Comparison of ENCODE assay signal across 8 cellular contexts in the genomic region with DNA sequence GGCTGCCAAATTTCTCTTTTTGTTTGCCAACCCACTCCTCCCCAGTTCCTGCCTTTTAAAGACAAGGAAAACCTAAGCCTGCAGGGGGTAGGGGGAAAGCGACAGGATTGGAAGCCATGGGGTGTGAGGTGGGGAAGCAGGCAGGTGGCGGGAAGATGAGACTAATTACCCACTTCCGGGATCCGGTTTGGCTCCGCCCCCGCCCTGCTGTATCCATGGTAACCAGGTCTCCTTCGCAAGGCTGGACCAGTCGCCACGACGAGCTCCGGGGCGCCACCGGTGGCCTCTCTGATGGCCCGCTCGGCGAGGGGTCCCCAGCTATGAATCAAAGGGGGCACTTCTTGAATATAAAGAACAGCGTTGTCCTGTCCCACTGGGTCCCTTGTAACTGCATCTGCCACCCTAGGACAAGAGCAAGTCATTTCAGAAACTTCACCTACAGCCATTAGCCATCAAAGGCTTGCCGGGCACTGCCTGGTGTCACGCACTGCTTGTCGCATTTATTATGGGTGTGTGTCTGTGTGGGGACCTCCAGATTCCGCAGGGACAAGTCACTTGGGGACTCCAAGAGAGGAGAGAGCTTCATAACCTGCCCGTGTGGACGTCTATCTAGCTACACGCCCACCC. TPM values are rescaled to one million over a fixed set of nuclear protein-coding genes. Genes with fewer than 3 reads are reported as not detected.
DNase-seq lines count a peak whose midpoint lies in the region; ATAC-seq lines count a peak whose summit lies in the region.

No MANE protein-coding gene starts in this region.

- H3K23ac ChIP-seq in neuronal stem cell (ENCODE audit: low read depth, low read length, poor library complexity) (peak overlapping the region; percentile 18), mesenchymal stem cell (ENCODE audit: low read length in 2 of 2) (no peak overlapping the region)

- H2BK5ac ChIP-seq in neuronal stem cell (ENCODE audit: low read length) (no peak overlapping the region), mesenchymal stem cell (ENCODE audit: low read depth, low read length, poor library complexity, severe bottlenecking) (no peak overlapping the region)

- no CpG with 5 or more reads among the region's 24 CpGs for WGBS in neuronal stem cell (ENCODE audit: extremely low coverage in 2 of 2, insufficient read length in 2 of 2, insufficient replicate concordance in 1 of 2), 2 donors
- WGBS in mesenchymal stem cell = 5% methylated on average over 17 of the region's 24 CpGs

- no peak overlapping the region for H3K4me3 ChIP-seq in neuronal stem cell (ENCODE audit: low read length in 2 of 2)
- no peak overlapping the region for H3K4me3 ChIP-seq in mesenchymal stem cell (ENCODE audit: insufficient read depth in 1 of 2, low read depth in 1 of 2, low read length in 2 of 2)

- H3K4me1 ChIP-seq in neuronal stem cell (ENCODE audit: control insufficient read depth in 2 of 2, insufficient read depth in 1 of 2, low read depth in 1 of 2, low read length in 2 of 2) = peaks cover 0 to 3% of the 10 kb centered on the region in 2 donors
- no peaks in the 10 kb centered on the region for H3K4me1 ChIP-seq in mesenchymal stem cell (ENCODE audit: control insufficient read depth, insufficient read depth, low read depth, low read length)

- H2AK5ac ChIP-seq in neuronal stem cell (ENCODE audit: low read depth, low read length) = no peak overlapping the region
- no peak overlapping the region for H2AK5ac ChIP-seq in mesenchymal stem cell (ENCODE audit: low read length, severe bottlenecking)

- H3K4ac ChIP-seq in neuronal stem cell (ENCODE audit: low read length) (no peak overlapping the region), mesenchymal stem cell (ENCODE audit: low read depth in 1 of 2, low read length in 2 of 2) (no peak overlapping the region)

- H3K27me3 ChIP-seq in neuronal stem cell (ENCODE audit: control insufficient read depth in 3 of 3, insufficient read depth in 3 of 3, low read depth in 1 of 3, low read length in 3 of 3) (peaks cover 0 to 10% (median 0%) of the 10 kb centered on the region in 3 experiments), mesenchymal stem cell (ENCODE audit: control insufficient read depth in 1 of 2, insufficient read depth in 1 of 2, low read length in 2 of 2) (peaks cover 4 to 16% of the 10 kb centered on the region in 2 experiments)

- H4K91ac ChIP-seq in neuronal stem cell (ENCODE audit: low read depth, low read length, poor library complexity) (no peak overlapping the region), mesenchymal stem cell (ENCODE audit: low read length) (no peak overlapping the region)

- H3K27ac ChIP-seq in neuronal stem cell (replicated peaks; ENCODE audit: low read length) = no peak overlapping the region
- H3K27ac ChIP-seq in mesenchymal stem cell (ENCODE audit: low read length, poor library complexity, severe bottlenecking) = no peak overlapping the region

- H3K36me3 ChIP-seq in neuronal stem cell (replicated peaks in 1 of 2; ENCODE audit: control insufficient read depth in 2 of 2, insufficient read depth in 2 of 2, low read length in 2 of 2) (no peaks in the 10 kb centered on the region), mesenchymal stem cell (ENCODE audit: control insufficient read depth in 1 of 2, insufficient read depth in 2 of 2, low read depth in 1 of 2, low read length in 2 of 2) (no peaks in the 10 kb centered on the region)

- DNase-seq in NCI-H748 treated with DMSO at 0.1 percent for 48 hours (lab: John Stamatoyannopoulos, UW) = peak; percentile 87
- peak; percentile 82 for DNase-seq in activated effector memory CD4-positive, alpha-beta T cell treated with anti-CD3 and anti-CD28 coated beads, Interleukin-2, amount 50 U/mL, for 16 hours
- peak; percentile 14 for DNase-seq in neuronal stem cell (ENCODE audit: low spot score)
- no peak for DNase-seq in cerebellar nuclear complex (lab: John Stamatoyannopoulos, UW)
- no peak for DNase-seq in mesenchymal stem cell
- no peak for DNase-seq in putamen (ENCODE audit: low spot score)

- H3K4me2 ChIP-seq in neuronal stem cell (ENCODE audit: insufficient read depth, low read length, poor library complexity, severe bottlenecking) (no peak overlapping the region), mesenchymal stem cell (ENCODE audit: low read length, poor library complexity, severe bottlenecking) (no peak overlapping the region)

- H2BK12ac ChIP-seq in neuronal stem cell (ENCODE audit: low read length) (no peak overlapping the region), mesenchymal stem cell (ENCODE audit: low read length in 2 of 2) (no peak overlapping the region)

- H3K14ac ChIP-seq in neuronal stem cell (ENCODE audit: low read length) (no peak overlapping the region), mesenchymal stem cell (ENCODE audit: low read length in 2 of 2) (no peak overlapping the region)

- no peak overlapping the region for H3K9ac ChIP-seq in neuronal stem cell (ENCODE audit: low read depth, low read length, poor library complexity)
- no peak overlapping the region for H3K9ac ChIP-seq in mesenchymal stem cell (ENCODE audit: low read length)

- H3K79me1 ChIP-seq in neuronal stem cell (ENCODE audit: low read depth, low read length) (no peaks in the 10 kb centered on the region), mesenchymal stem cell (replicated peaks; ENCODE audit: low read length, poor library complexity, severe bottlenecking) (no peaks in the 10 kb centered on the region)

- no peak overlapping the region for H2BK120ac ChIP-seq in neuronal stem cell (ENCODE audit: low read depth, low read length)
- H2BK120ac ChIP-seq in mesenchymal stem cell (ENCODE audit: low read depth, low read length) = no peak overlapping the region

- H2AFZ ChIP-seq in neuronal stem cell (ENCODE audit: low read length) (peak overlapping the region; percentile 7), mesenchymal stem cell (ENCODE audit: low read depth, low read length) (no peak overlapping the region)

- H3K18ac ChIP-seq in neuronal stem cell (ENCODE audit: low read length) (no peak overlapping the region), mesenchymal stem cell (ENCODE audit: low read depth in 1 of 2, low read length in 2 of 2) (no peak overlapping the region)

- H2BK15ac ChIP-seq in neuronal stem cell (ENCODE audit: low read length) = no peak overlapping the region
- H2BK15ac ChIP-seq in mesenchymal stem cell (ENCODE audit: low read depth, poor library complexity, severe bottlenecking) = no peak overlapping the region

- ATAC-seq in GM18867 (IDR thresholded peaks at IDR 0.05; ENCODE audit: unreplicated experiment) (peak; percentile 82), HG02623 (IDR thresholded peaks at IDR 0.05; ENCODE audit: unreplicated experiment) (no peak)

- H4K8ac ChIP-seq in neuronal stem cell (ENCODE audit: low read depth, low read length) = no peak overlapping the region
- H4K8ac ChIP-seq in mesenchymal stem cell (ENCODE audit: low read length) = no peak overlapping the region

- H3K9me3 ChIP-seq in neuronal stem cell (replicated peaks in 1 of 2; ENCODE audit: control insufficient read depth in 2 of 2, insufficient read depth in 1 of 2, low read depth in 1 of 2, low read length in 2 of 2) (no peaks in the 10 kb centered on the region), mesenchymal stem cell (ENCODE audit: control insufficient read depth, low read length) (no peaks in the 10 kb centered on the region)

RNA-seq across cellular contexts. Expression of gene LMTK2, which starts 55.4 kb away (rescaled TPM):
- 6.7 TPM for polyA plus RNA-seq in neuronal stem cell (2013, experiment 1 of 2)
- 7.3 TPM for polyA plus RNA-seq in neuronal stem cell (2013, experiment 2 of 2)
- polyA plus RNA-seq in mesenchymal stem cell (2013, experiment 1 of 2) = 4.3 TPM
- 4.1 TPM for polyA plus RNA-seq in mesenchymal stem cell (2013, experiment 2 of 2)

Comparison
In these comparisons a context has a peak if more than half of its experiments do, and no peak if none do; other contexts are left out.
1. DNase-seq: peak in NCI-H748 treated with DMSO at 0.1 percent for 48 hours (single experiment), activated effector memory CD4-positive, alpha-beta T cell treated with anti-CD3 and anti-CD28 coated beads, Interleukin-2, amount 50 U/mL, for 16 hours (single experiment) and neuronal stem cell (single experiment); none in cerebellar nuclear complex (0 of 2), mesenchymal stem cell (single experiment) and putamen (single experiment).